In the genomic region with DNA sequence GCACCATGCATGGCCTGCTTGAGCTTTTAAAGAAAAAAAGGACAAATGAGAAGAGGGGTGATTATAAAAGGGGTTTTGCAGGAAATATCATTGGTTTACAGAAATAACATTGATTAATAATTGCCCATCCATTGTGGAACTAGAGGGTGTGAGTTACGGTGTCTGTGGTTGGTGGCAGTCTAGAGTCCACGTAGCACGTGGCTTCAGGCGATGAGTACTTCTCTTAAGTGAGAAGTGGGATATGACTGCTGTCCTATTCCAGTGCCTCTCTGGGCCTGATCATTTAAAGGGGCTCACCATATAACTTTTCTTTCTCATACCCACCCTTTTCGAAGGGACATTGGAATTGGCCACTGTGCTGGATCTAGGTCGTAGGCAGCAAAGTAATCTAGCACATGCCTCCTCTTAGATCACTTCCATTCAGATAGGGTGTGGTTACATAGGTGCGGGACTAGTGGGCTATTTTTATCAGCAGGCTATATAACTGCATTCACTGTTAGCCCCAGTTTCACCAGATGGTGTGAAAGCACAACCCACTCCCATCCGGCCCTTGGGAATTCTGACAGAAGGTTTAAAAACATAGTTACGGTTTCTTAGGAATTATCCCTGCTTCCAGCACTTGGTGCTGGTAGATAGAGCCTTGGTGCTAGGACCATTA, we compare ENCODE assay signal across 31 cellular contexts. TPM values are rescaled to one million over a fixed set of nuclear protein-coding genes. Genes with fewer than 3 reads are reported as not detected.
DNase-seq lines count a peak whose midpoint lies in the region; ATAC-seq, FAIRE-seq and TF ChIP-seq lines count a peak whose summit lies in the region.
"Had no signal": no experiment of that assay in that cellular context is flagged by ENCODE, and none has a peak within 500 bp of the region (broad histone marks: within the 10 kb centered on the region; RNA-seq: fewer than 3 reads in every experiment).

No MANE protein-coding gene starts in this region.

- intact Hi-C loops in psoas muscle (cut with DNase I), result no loop called here
- intact Hi-C loops in upper lobe of right lung (cut with DNase I), result no loop called here

- peaks cover 0 to 2% (median 2%) of the 10 kb centered on the region in 3 donors for H3K27me3 Mint-ChIP-seq in immature natural killer cell (ENCODE audit: low read depth in 3 of 3)
- H3K27me3 Mint-ChIP-seq: activated CD4-positive, alpha-beta T cell treated with anti-CD3 and anti-CD28 coated beads, Interleukin-2, amount 10 ng/mL, durations not matched to agents 24 days and 14 days; activated naive CD8-positive, alpha-beta T cell treated with anti-CD3 and anti-CD28 coated beads, Interleukin-2, amount 50 U/mL, for 24 hours had no signal

- H3K27me3 ChIP-seq in psoas muscle (ENCODE audit: insufficient read depth in 3 of 3, low read length in 2 of 3) (no peaks in the 10 kb centered on the region), upper lobe of right lung (no peaks in the 10 kb centered on the region)
- H3K27me3 ChIP-seq: BLaER1, ovary had no signal

- H3K9me3 Mint-ChIP-seq in immature natural killer cell, result no peaks in the 10 kb centered on the region
- H3K9me3 Mint-ChIP-seq: activated CD4-positive, alpha-beta T cell treated with anti-CD3 and anti-CD28 coated beads, Interleukin-2, amount 10 ng/mL, durations not matched to agents 24 days and 14 days; activated naive CD8-positive, alpha-beta T cell treated with anti-CD3 and anti-CD28 coated beads, Interleukin-2, amount 50 U/mL, for 24 hours; activated T-cell treated with anti-CD3 and anti-CD28 coated beads, Interleukin-2, amount 50 U/mL, for 4 hours; endodermal cell; nephron had no signal

- DNase-seq in D341Med (ENCODE audit: low spot score) (peak; percentile 76), D721Med (ENCODE audit: insufficient read length, low spot score) (no peak), NCI-H69 (lab: John Stamatoyannopoulos, UW) (peak; percentile 91), immature natural killer cell (no peak), NOMO-1 treated with dmso at 0.1 percent for 144 hours (lab: John Stamatoyannopoulos, UW; ENCODE audit: unreplicated experiment) (no peak), NCI-H774 (lab: John Stamatoyannopoulos, UW) (no peak), psoas muscle (no peak), upper lobe of right lung (no peak)
- DNase-seq: activated CD4-positive, alpha-beta T cell treated with anti-CD3 and anti-CD28 coated beads, Interleukin-2, amount 10 ng/mL, durations not matched to agents 24 days and 14 days; activated gamma-delta T cell treated with Interleukin-2 at 50 U/mL for 16 hours; activated naive CD8-positive, alpha-beta T cell treated with anti-CD3 and anti-CD28 coated beads, Interleukin-2, amount 50 U/mL, for 24 hours; activated T-cell treated with anti-CD3 and anti-CD28 coated beads, Interleukin-2, amount 50 U/mL, for 4 hours; central memory CD4-positive, alpha-beta T cell; dermis blood vessel endothelial cell; DMS79 treated with DMSO at 0.1 percent for 48 hours; endodermal cell; GF-D8; lower lobe of right lung; NCI-H1417 treated with DMSO at 0.1 percent for 48 hours; NCI-H2081 treated with DMSO at 0.1 percent for 48 hours; ovary; SHP77; small intestine; stimulated activated naive CD8-positive, alpha-beta T cell treated with anti-CD3 and anti-CD28 coated beads, Interleukin-15, Interleukin-2, amounts not matched to agents 100 U/mL and 50 U/mL, for 24 hours; T-helper 9 cell had no signal

- peaks cover 2 to 44% of the 10 kb centered on the region in 2 donors for H3K36me3 ChIP-seq in psoas muscle (ENCODE audit: insufficient read depth in 1 of 2, low read depth in 1 of 2)
- peaks cover 29% of the 10 kb centered on the region for H3K36me3 ChIP-seq in upper lobe of right lung
- H3K36me3 ChIP-seq: ovary had no signal

- H3K36me3 Mint-ChIP-seq in immature natural killer cell, result peaks cover 9 to 13% (median 12%) of the 10 kb centered on the region in 3 donors

- H3K27ac ChIP-seq in psoas muscle, result no peak overlapping the region
- no peak overlapping the region for H3K27ac ChIP-seq in upper lobe of right lung
- H3K27ac ChIP-seq: BLaER1, lower lobe of right lung, ovary had no signal

- peak overlapping the region in 4 of 6 donors; percentile 13 to 68 (median 37) for H3K27ac Mint-ChIP-seq in immature natural killer cell
- H3K27ac Mint-ChIP-seq: activated naive CD8-positive, alpha-beta T cell treated with anti-CD3 and anti-CD28 coated beads, Interleukin-2, amount 50 U/mL, for 24 hours; endodermal cell had no signal

- TF ChIP-seq CTCF in D721Med (IDR thresholded peaks at IDR 0.05; ENCODE audit: insufficient read depth, missing control alignments) (no peak), psoas muscle (IDR thresholded peaks at IDR 0.05) (no peak), upper lobe of right lung (IDR thresholded peaks at IDR 0.05) (no peak)

- 75 to 79% (median 76%) methylated on average over 9 of the region's 9 CpGs for WGBS in psoas muscle, 3 donors

- FAIRE-seq in D721Med (lab: Jason Lieb, UNC), result peak; percentile 35
- FAIRE-seq: astrocyte, HepG2, small intestine had no signal

- H3K4me1 Mint-ChIP-seq in immature natural killer cell, result peaks cover 33 to 72% of the 10 kb centered on the region in 2 donors

- ATAC-seq in psoas muscle (no peak), upper lobe of right lung (no peak)
- ATAC-seq: activated naive CD8-positive, alpha-beta T cell treated with anti-CD3 and anti-CD28 coated beads, Interleukin-2, amount 50 U/mL, for 24 hours; activated T-cell treated with anti-CD3 and anti-CD28 coated beads, Interleukin-2, amount 50 U/mL, for 4 hours; esophagus mucosa; HepG2; lower lobe of right lung; stimulated activated naive CD8-positive, alpha-beta T cell treated with anti-CD3 and anti-CD28 coated beads, Interleukin-15, Interleukin-2, amounts not matched to agents 100 U/mL and 50 U/mL, for 24 hours had no signal

- H3K4me1 ChIP-seq in psoas muscle (no peaks in the 10 kb centered on the region), upper lobe of right lung (no peaks in the 10 kb centered on the region)

- H3K9me3 ChIP-seq in psoas muscle (no peaks in the 10 kb centered on the region), upper lobe of right lung (no peaks in the 10 kb centered on the region)
- H3K9me3 ChIP-seq: BLaER1, lower lobe of right lung, ovary had no signal

- peak overlapping the region in 1 of 5 donors; percentile 10 for H3K4me3 Mint-ChIP-seq in immature natural killer cell
- H3K4me3 Mint-ChIP-seq: activated CD4-positive, alpha-beta T cell treated with anti-CD3 and anti-CD28 coated beads, Interleukin-2, amount 10 ng/mL, durations not matched to agents 24 days and 14 days; activated naive CD8-positive, alpha-beta T cell treated with anti-CD3 and anti-CD28 coated beads, Interleukin-2, amount 50 U/mL, for 24 hours; activated T-cell treated with anti-CD3 and anti-CD28 coated beads, Interleukin-2, amount 50 U/mL, for 4 hours; endodermal cell; nephron had no signal

- H3K4me3 ChIP-seq in psoas muscle (no peak overlapping the region), upper lobe of right lung (no peak overlapping the region)
- H3K4me3 ChIP-seq: BLaER1, lower lobe of right lung, ovary had no signal

RNA-seq across cellular contexts. Expression of a gene that starts 19.9 kb away (rescaled TPM):
- 10 to 100 TPM; 25.0 to 80.9 (median 63.8) TPM for polyA plus RNA-seq in immature natural killer cell
- 10 to 100 TPM; 47.7 to 69.4 (median 53.6) TPM for total RNA-seq in psoas muscle
- 10 to 100 TPM; 39.7 to 73.6 (median 51.7) TPM for polyA plus RNA-seq in psoas muscle
- 50.0 TPM for total RNA-seq in upper lobe of right lung

RNA-seq across cellular contexts. Expression of a gene that starts 46.6 kb away (rescaled TPM):
- polyA plus RNA-seq in immature natural killer cell (not detected), psoas muscle (1 to 10 TPM in 1 of 3 donors, under 1 TPM in 2; 0.51 to 1.6 (median 0.84) TPM)
- total RNA-seq in psoas muscle (1 to 10 TPM; 1.1 to 7.0 (median 2.4) TPM), upper lobe of right lung (8.9 TPM)
- total RNA-seq: activated CD4-positive, alpha-beta T cell treated with anti-CD3 and anti-CD28 coated beads, Interleukin-2, amount 10 ng/mL, durations not matched to agents 24 days and 14 days; NCI-H460 had no signal
- polyA plus RNA-seq: HepG2 had no signal

Comparison
In these comparisons a context has a peak if more than half of its experiments do, and no peak if none do; other contexts are left out.
1. DNase-seq: peak in D341Med (single experiment) and NCI-H69 (single experiment); none in D721Med (single experiment), immature natural killer cell (0 of 3), NOMO-1 treated with dmso at 0.1 percent for 144 hours (single experiment), NCI-H774 (single experiment), psoas muscle (0 of 2) and upper lobe of right lung (single experiment).